In genomic region chrX:153521034-153521433, GRCh38 we compare ENCODE assay signal across 11 cellular contexts. TPM values are rescaled to one million over a fixed set of nuclear protein-coding genes. Genes with fewer than 3 reads are reported as not detected.
DNase-seq lines count a peak whose midpoint lies in the region; TF ChIP-seq lines count a peak whose summit lies in the region.
"Had no signal": no experiment of that assay in that cellular context is flagged by ENCODE, and none has a peak within 500 bp of the region (broad histone marks: within the 10 kb centered on the region; RNA-seq: fewer than 3 reads in every experiment).

No MANE protein-coding gene starts in this region.

- peak; percentile 61 for DNase-seq in NCI-H82 (lab: John Stamatoyannopoulos, UW)
- DNase-seq in NCI-H82 treated with DMSO at 0.1 percent for 48 hours (lab: John Stamatoyannopoulos, UW; ENCODE audit: unreplicated experiment) = no peak
- peak; percentile 73 to 91 for DNase-seq in NCI-H446 (lab: John Stamatoyannopoulos, UW)
- DNase-seq in fibroblast of mammary gland (ENCODE audit: low read depth) = peak; percentile 39
- peak; percentile 14 for DNase-seq in superior temporal gyrus (ENCODE audit: extremely low spot score)
- no peak for DNase-seq in effector CD4-positive, alpha-beta T cell
- DNase-seq in RKO (ENCODE audit: low spot score) = no peak
- no peak for DNase-seq in dermis blood vessel endothelial cell
- DNase-seq: SJCRH30 had no signal

- no peak overlapping the region for H3K4me3 ChIP-seq in fibroblast of mammary gland (ENCODE audit: control insufficient read depth, low read depth, low read length)
- H3K4me3 ChIP-seq: esophagus muscularis mucosa, SJCRH30 had no signal

- TF ChIP-seq CTCF in fibroblast of mammary gland (conservative IDR thresholded peaks at IDR 0.05; ENCODE audit: control insufficient read depth, insufficient read depth, low read depth, low read length) = no peak

RNA-seq across cellular contexts. Expression of gene ATP2B3, which starts 3.6 kb away (rescaled TPM):
- under 0.01 TPM in 1 of 2 replicates, not detected in the other for total RNA-seq in dermis blood vessel endothelial cell
- total RNA-seq: mononuclear cell had no signal

RNA-seq across cellular contexts. Expression of gene BGN, which starts 26.3 kb away (rescaled TPM):
- total RNA-seq in dermis blood vessel endothelial cell = 27.4 and 53.9 TPM in 2 replicates
- total RNA-seq: mononuclear cell had no signal

RNA-seq across cellular contexts. Expression of gene HAUS7, which starts 50.7 kb away (rescaled TPM):
- 14.5 and 21.5 TPM in 2 replicates for total RNA-seq in dermis blood vessel endothelial cell

Comparison
In these comparisons a context has a peak if more than half of its experiments do, and no peak if none do; other contexts are left out.
1. DNase-seq: peak in NCI-H82 (single experiment), NCI-H446 (2 of 2), fibroblast of mammary gland (single experiment) and superior temporal gyrus (single experiment); none in NCI-H82 treated with DMSO at 0.1 percent for 48 hours (single experiment), effector CD4-positive, alpha-beta T cell (single experiment), RKO (single experiment) and dermis blood vessel endothelial cell (single experiment).